ENCODE assay signal across 1 cellular context in the genomic region with DNA sequence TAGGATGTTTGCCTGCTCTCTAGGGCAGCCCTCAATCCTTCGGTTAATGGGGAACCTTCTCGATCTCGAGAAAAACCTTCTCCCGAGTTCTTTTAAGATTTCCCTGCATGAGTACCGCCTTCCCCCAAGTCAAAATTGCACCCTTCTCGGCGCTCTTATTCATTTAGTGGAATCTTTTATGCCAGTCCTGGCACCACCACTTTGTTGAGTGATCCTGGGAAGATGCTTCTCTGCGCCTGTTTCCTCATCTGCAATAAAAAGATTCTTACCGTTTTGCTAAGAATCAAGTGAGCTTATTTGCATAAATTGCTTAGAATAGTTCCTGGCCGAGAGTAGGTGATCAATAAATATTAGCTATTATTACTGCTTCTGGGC.
TF ChIP-seq lines count a peak whose summit lies in the region.

No MANE protein-coding gene starts in this region.

TF ChIP-seq in GM23338, 12 proteins besides CTCF, POLR2A, EP300 and RAD21 (continued from another document):
- TF ChIP-seq ETS1 (IDR thresholded peaks at IDR 0.05) (no peak), EZH2 (IDR thresholded peaks at IDR 0.05; ENCODE audit: low read depth, unreplicated experiment) (no peak), STAT1 (IDR thresholded peaks at IDR 0.05; ENCODE audit: unreplicated experiment) (no peak), REST (IDR thresholded peaks at IDR 0.05; ENCODE audit: unreplicated experiment) (no peak), JUNB (IDR thresholded peaks at IDR 0.05; ENCODE audit: unreplicated experiment) (no peak)
TF ChIP-seq in GM23338: peak in this region for 0.
